8 cellular contexts compared by ENCODE assay signal in the genomic region with DNA sequence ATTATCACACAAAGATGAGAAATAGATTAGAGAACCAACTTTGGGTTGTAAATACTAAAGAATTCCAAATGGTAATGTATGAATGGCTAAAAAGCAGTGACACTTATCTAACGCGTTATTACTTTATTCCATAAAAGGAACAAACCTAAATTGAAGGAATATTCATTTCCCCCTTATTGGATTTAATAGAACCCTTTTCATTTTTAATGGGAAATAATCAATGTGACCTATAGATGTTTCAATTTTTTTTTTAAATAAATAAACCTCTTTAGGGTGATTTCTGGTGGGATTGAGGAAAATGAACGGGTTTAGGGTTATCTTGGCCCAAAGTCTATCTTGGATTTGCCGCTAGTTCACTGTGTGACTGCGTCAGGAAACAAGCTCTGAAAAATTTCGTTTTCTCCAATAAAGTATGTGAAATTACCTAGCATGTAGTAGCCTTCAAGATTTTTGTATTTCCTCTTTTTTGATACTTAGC. TPM values are rescaled to one million over a fixed set of nuclear protein-coding genes. Genes with fewer than 3 reads are reported as not detected.
DNase-seq lines count a peak whose midpoint lies in the region; ATAC-seq and TF ChIP-seq lines count a peak whose summit lies in the region.

No MANE protein-coding gene starts in this region.

- H3K4me3 ChIP-seq in DND-41 (ENCODE audit: low read depth in 1 of 2, low read length in 2 of 2) (peak overlapping the region; percentile 66 to 73), OCI-LY3 (ENCODE audit: low read length) (peak overlapping the region; percentile 97), ovary (peak overlapping the region; percentile 76)

- TF ChIP-seq EP300 in ovary (IDR thresholded peaks at IDR 0.05) = no peak

- peaks cover 46% of the 10 kb centered on the region for H3K79me2 ChIP-seq in DND-41 (ENCODE audit: insufficient read depth, low read length)
- peaks cover 25% of the 10 kb centered on the region for H3K79me2 ChIP-seq in OCI-LY3 (ENCODE audit: low read length)

- H3K9me3 ChIP-seq in DND-41 (ENCODE audit: insufficient read depth, low read length, severe bottlenecking) (no peaks in the 10 kb centered on the region), OCI-LY3 (ENCODE audit: insufficient read depth, low read length) (no peaks in the 10 kb centered on the region), ovary (no peaks in the 10 kb centered on the region)

- peak overlapping the region; percentile 92 for H2AFZ ChIP-seq in DND-41 (ENCODE audit: low read depth, low read length)
- H2AFZ ChIP-seq in OCI-LY3 (ENCODE audit: low read depth, low read length) = no peak overlapping the region

- H3K27ac ChIP-seq in DND-41 (ENCODE audit: low read length) (peak overlapping the region; percentile 99), OCI-LY3 (ENCODE audit: low read length) (peak overlapping the region; percentile 95), ovary (peak overlapping the region; percentile 95 to 98)

- peak overlapping the region; percentile 90 for H3K4me3 Mint-ChIP-seq in endothelial cell (ENCODE audit: unreplicated experiment)

- H3K4me1 Mint-ChIP-seq in endothelial cell (ENCODE audit: unreplicated experiment) = peaks cover 13% of the 10 kb centered on the region

- H3K36me3 ChIP-seq in DND-41 (ENCODE audit: insufficient read depth, low read length) = 0 out of 2 replicates have a peak, but pooled peaks cover 4% of the 10 kb centered on the region
- H3K36me3 ChIP-seq in OCI-LY3 (replicated peaks; ENCODE audit: low read depth, low read length) = no peaks in the 10 kb centered on the region
- no peaks in the 10 kb centered on the region for H3K36me3 ChIP-seq in ovary

- H3K4me2 ChIP-seq in DND-41 (ENCODE audit: insufficient read depth, low read length) = peak overlapping the region; percentile 78
- H3K4me2 ChIP-seq in OCI-LY3 (ENCODE audit: low read length) = peak overlapping the region; percentile 86

- no peak for TF ChIP-seq CTCF in DND-41 (IDR thresholded peaks at IDR 0.05; ENCODE audit: borderline replicate concordance, extremely low read depth, low read length, poor library complexity, severe bottlenecking)
- no peak for TF ChIP-seq CTCF in OCI-LY3 (IDR thresholded peaks at IDR 0.05; ENCODE audit: low read depth, low read length)
- TF ChIP-seq CTCF in endothelial cell (IDR thresholded peaks at IDR 0.05; ENCODE audit: unreplicated experiment) = no peak
- TF ChIP-seq CTCF in ovary (IDR thresholded peaks at IDR 0.05) = no peak
- no peak for TF ChIP-seq CTCF in GM10266 (IDR thresholded peaks at IDR 0.05; ENCODE audit: control insufficient read depth, insufficient read depth, low read depth, missing control alignments)

- H3K27me3 ChIP-seq in DND-41 (ENCODE audit: insufficient read depth, low read length, poor library complexity) (no peaks in the 10 kb centered on the region), OCI-LY3 (ENCODE audit: low read depth, low read length) (no peaks in the 10 kb centered on the region), ovary (no peaks in the 10 kb centered on the region)

- H3K36me3 Mint-ChIP-seq in endothelial cell (ENCODE audit: low read depth, unreplicated experiment) = no peaks in the 10 kb centered on the region

- H4K20me1 ChIP-seq in DND-41 (ENCODE audit: insufficient read depth, low read length) (no peaks in the 10 kb centered on the region), OCI-LY3 (ENCODE audit: insufficient read depth, low read length) (no peaks in the 10 kb centered on the region)

- 0 out of 3 replicates have a peak, but pooled peaks have one; percentile 0 for ATAC-seq in DND-41 (ENCODE audit: insufficient read depth, low read depth)
- no peak for ATAC-seq in GM18520 (IDR thresholded peaks at IDR 0.05; ENCODE audit: unreplicated experiment)

- H3K9ac ChIP-seq in DND-41 (ENCODE audit: low read depth, low read length) (peak overlapping the region; percentile 75), OCI-LY3 (ENCODE audit: low read length) (peak overlapping the region; percentile 92)

- H3K4me1 ChIP-seq in DND-41 (ENCODE audit: insufficient read depth, low read length) = peaks cover 34% of the 10 kb centered on the region
- peaks cover 9% of the 10 kb centered on the region; the same call in 1 of the 2 replicates for H3K4me1 ChIP-seq in OCI-LY3 (ENCODE audit: low read length)
- H3K4me1 ChIP-seq in ovary (ENCODE audit: insufficient read depth) = peaks cover 6% of the 10 kb centered on the region

- intact Hi-C loops in ovary (cut with DNase I) = loop anchor here in 3 of 4 donors (5.0 kb wide), 2 partner anchors 85 to 90 kb away; partner anchors contain the start of genes MASTL (in 2 of the 3) and YME1L1 (in 1 of the 3)

- peaks cover 9% of the 10 kb centered on the region for H3K27me3 Mint-ChIP-seq in endothelial cell (ENCODE audit: unreplicated experiment)

- WGBS in ovary, 3 donors = 0 to 1% (median 1%) methylated on average over 6 of the region's 6 CpGs

- TF ChIP-seq POLR2A in ovary (IDR thresholded peaks at IDR 0.05) = no peak

- H3K27ac Mint-ChIP-seq in endothelial cell (ENCODE audit: unreplicated experiment) = peak overlapping the region; percentile 86

- H3K9me3 Mint-ChIP-seq in endothelial cell (ENCODE audit: unreplicated experiment) = no peaks in the 10 kb centered on the region

- DNase-seq in DND-41 (no peak), endothelial cell (ENCODE audit: low spot score) (no peak), ovary (no peak), GM10266 (ENCODE audit: extremely low spot score) (no peak), SKM-1 treated with dmso at 0.1 percent for 144 hours (lab: John Stamatoyannopoulos, UW; ENCODE audit: unreplicated experiment) (no peak), DMS79 treated with DMSO at 0.1 percent for 48 hours (lab: John Stamatoyannopoulos, UW) (no peak)

RNA-seq across cellular contexts. Expression of gene ACBD5, which starts 1.9 kb away (rescaled TPM):
- total RNA-seq in endothelial cell (ENCODE audit: unreplicated experiment) (14.8 TPM), ovary (10 to 100 TPM in 5 of 7 donors, 1 to 10 TPM in 2; 7.2 to 15.4 (median 12.9) TPM)
- polyA plus RNA-seq in ovary = 10 to 100 TPM in 1 of 2 donors, 1 to 10 TPM in 1; 8.6 to 14.0 TPM
